ENCODE assay signal across 21 cellular contexts in the genomic region with DNA sequence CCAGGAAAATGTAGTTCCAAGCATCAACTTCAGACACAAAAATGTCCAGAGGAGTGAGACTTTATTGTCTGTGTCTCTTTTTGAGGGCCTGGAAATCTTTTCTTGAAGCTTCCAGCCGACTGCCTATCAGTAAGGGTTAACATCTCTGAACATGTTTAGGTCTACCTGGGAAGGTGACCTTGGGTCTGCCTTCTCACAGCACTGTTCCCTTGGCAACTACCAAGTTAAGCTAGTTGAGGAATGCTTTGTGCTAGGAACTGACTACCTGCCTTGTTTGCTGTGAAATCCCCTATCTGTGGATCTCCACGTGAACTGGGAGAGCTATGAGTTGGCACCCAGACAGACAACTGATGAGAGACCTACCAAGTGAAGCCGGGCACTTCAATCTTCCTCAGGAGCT.
DNase-seq lines count a peak whose midpoint lies in the region; ATAC-seq, FAIRE-seq and TF ChIP-seq lines count a peak whose summit lies in the region.
"Had no signal": no experiment of that assay in that cellular context is flagged by ENCODE, and none has a peak within 500 bp of the region (broad histone marks: within the 10 kb centered on the region; RNA-seq: fewer than 3 reads in every experiment).

No MANE protein-coding gene starts in this region.

- intact Hi-C loops in activated CD4-positive, alpha-beta T cell treated with anti-CD3 and anti-CD28 coated beads for 36 hours (cut with DNase I, micrococcal nuclease) = no loop called here
- intact Hi-C loops in HepG2 (cut with micrococcal nuclease; ENCODE audit: unreplicated experiment) = no loop called here
- intact Hi-C loops in right lobe of liver (cut with DNase I) = no loop called here
- intact Hi-C loops in pancreas (cut with DNase I) = no loop called here

- POLR2A ChIA-PET in activated CD4-positive, alpha-beta T cell treated with anti-CD3 and anti-CD28 coated beads for 36 hours (lab: Charles Lee) = no interaction called here
- POLR2A ChIA-PET in HepG2 (lab: Yijun Ruan, JAX) = no interaction called here

- no peak overlapping the region for H3K9ac ChIP-seq in HepG2 (ENCODE audit: insufficient read depth, low read depth, low read length)
- H3K9ac ChIP-seq: BLaER1 had no signal

- 18% methylated on average over 3 of the region's 3 CpGs for WGBS in HepG2 (ENCODE audit: low lambda C conversion rate)
- WGBS in right lobe of liver (ENCODE audit: insufficient coverage, low coverage, low lambda C conversion rate, missing lambda C conversion rate) = 82% methylated on average over 3 of the region's 3 CpGs
- WGBS in pancreas, 2 donors = 6 to 18% methylated on average over 3 of the region's 3 CpGs

- H3K4me3 ChIP-seq in HepG2 (replicated peaks in 1 of 3; ENCODE audit: insufficient read depth in 1 of 3, low read depth in 2 of 3, low read length in 3 of 3) (no peak overlapping the region), right lobe of liver (no peak overlapping the region), pancreas (no peak overlapping the region)
- H3K4me3 ChIP-seq: A549, BLaER1, GM23338 had no signal

- in situ Hi-C loops in HepG2 (cut with HindIII; ENCODE audit: extremely low pct_ligation_motif_present, low pct_unique_long_range_greater_than_20kb) = no loop called here

- no peak overlapping the region for H3K4me2 ChIP-seq in HepG2 (ENCODE audit: low read depth, low read length)
- H3K4me2 ChIP-seq: A549, BLaER1, GM23338 had no signal

- H3K9me3 ChIP-seq in HepG2 (ENCODE audit: low read length) = no peaks in the 10 kb centered on the region
- H3K9me3 ChIP-seq in right lobe of liver = no peaks in the 10 kb centered on the region
- H3K9me3 ChIP-seq in pancreas = no peaks in the 10 kb centered on the region
- H3K9me3 ChIP-seq: A549, BLaER1 had no signal

- peak; percentile 23 for ATAC-seq in activated CD4-positive, alpha-beta T cell treated with anti-CD3 and anti-CD28 coated beads for 36 hours
- ATAC-seq in HepG2 (peak; percentile 58), right lobe of liver (no peak), pancreas (peak; percentile 22 to 66 (median 48)), GM21423 (IDR thresholded peaks at IDR 0.05; ENCODE audit: unreplicated experiment) (no peak)
- ATAC-seq: A549, GM23338, HCT116 had no signal

- H3K27me3 ChIP-seq in HepG2 (ENCODE audit: control insufficient read depth in 1 of 2, insufficient read depth in 2 of 2, low read length in 2 of 2) = no peaks in the 10 kb centered on the region
- no peaks in the 10 kb centered on the region for H3K27me3 ChIP-seq in right lobe of liver
- no peaks in the 10 kb centered on the region for H3K27me3 ChIP-seq in pancreas
- H3K27me3 ChIP-seq: BLaER1 had no signal

- FAIRE-seq in HepG2 (lab: Jason Lieb, UNC) (no peak), pancreas (lab: Jason Lieb, UNC) (no peak)
- FAIRE-seq: A549, GM12892, GM18507 had no signal

- H3K4me3 Mint-ChIP-seq in activated CD4-positive, alpha-beta T cell treated with anti-CD3 and anti-CD28 coated beads for 36 hours = no peak overlapping the region
- H3K4me3 Mint-ChIP-seq: CD14-positive monocyte; CD4-positive, alpha-beta memory T cell; GM23338; HFFc6 had no signal

- H3K36me3 ChIP-seq in HepG2 (replicated peaks in 1 of 2; ENCODE audit: control insufficient read depth in 1 of 2, insufficient read depth in 2 of 2, low read length in 2 of 2) = no peaks in the 10 kb centered on the region
- no peaks in the 10 kb centered on the region for H3K36me3 ChIP-seq in right lobe of liver
- H3K36me3 ChIP-seq in pancreas = no peaks in the 10 kb centered on the region

- H2AFZ ChIP-seq in HepG2 (ENCODE audit: low read length) = no peak overlapping the region

- no peak for TF ChIP-seq RAD21 in HepG2 (CRISPR knock-in tag; IDR thresholded peaks at IDR 0.05)

- no peaks in the 10 kb centered on the region for H3K36me3 Mint-ChIP-seq in activated CD4-positive, alpha-beta T cell treated with anti-CD3 and anti-CD28 coated beads for 36 hours (ENCODE audit: low read depth)

- TF ChIP-seq POLR2A in HepG2 (IDR thresholded peaks at IDR 0.05; ENCODE audit: insufficient read depth in 1 of 2, low read depth in 2 of 2, low read length in 2 of 2) (no peak), right lobe of liver (IDR thresholded peaks at IDR 0.05) (no peak)

- peaks cover 4% of the 10 kb centered on the region for H3K4me1 Mint-ChIP-seq in activated CD4-positive, alpha-beta T cell treated with anti-CD3 and anti-CD28 coated beads for 36 hours
- H3K4me1 Mint-ChIP-seq: CD4-positive, alpha-beta memory T cell; GM23338 had no signal

- no peaks in the 10 kb centered on the region for H4K20me1 ChIP-seq in HepG2 (ENCODE audit: insufficient read depth, low read length)
- H4K20me1 ChIP-seq: BLaER1 had no signal

- H3K27ac ChIP-seq in HepG2 (ENCODE audit: extremely low read length, insufficient read depth, low read length) (no peak overlapping the region), right lobe of liver (no peak overlapping the region), pancreas (peak overlapping the region in 2 of 4 donors; percentile 20 to 68)
- H3K27ac ChIP-seq: 22Rv1, BLaER1 had no signal

- H3K9me3 Mint-ChIP-seq in activated CD4-positive, alpha-beta T cell treated with anti-CD3 and anti-CD28 coated beads for 36 hours (ENCODE audit: low read depth) = no peaks in the 10 kb centered on the region
- H3K9me3 Mint-ChIP-seq: CD14-positive monocyte; CD4-positive, alpha-beta memory T cell; GM23338; HFFc6 had no signal

- no peak for DNase-seq in activated CD4-positive, alpha-beta T cell treated with anti-CD3 and anti-CD28 coated beads for 36 hours
- no peak for DNase-seq in activated CD4-positive, alpha-beta T cell treated with anti-CD3 and anti-CD28 coated beads for 48 hours
- DNase-seq in HepG2 (ENCODE audit: low spot score) (peak; percentile 41), right lobe of liver (no peak), pancreas (no peak), HT-29 (ENCODE audit: low spot score) (no peak)
- DNase-seq: CD4-positive, alpha-beta memory T cell; DMS153; DMS79; GDM1; H7; HFFc6 had no signal

- no peaks in the 10 kb centered on the region for H3K27me3 Mint-ChIP-seq in activated CD4-positive, alpha-beta T cell treated with anti-CD3 and anti-CD28 coated beads for 36 hours
- H3K27me3 Mint-ChIP-seq: CD4-positive, alpha-beta memory T cell had no signal

- TF ChIP-seq EP300 in HepG2 (IDR thresholded peaks at IDR 0.05; ENCODE audit: low read depth in 2 of 2, low read length in 2 of 2) (no peak; a peak in 1 of 4 replicates), HepG2 (CRISPR knock-in tag; IDR thresholded peaks at IDR 0.05; ENCODE audit: borderline replicate concordance) (no peak)

- BruUV-seq in HepG2 (replicated peaks; lab: Mats Ljungman, UMichigan) = no TSS peak

- H3K4me1 ChIP-seq in HepG2 (ENCODE audit: insufficient read depth, low read length) = peaks cover 17% of the 10 kb centered on the region
- no peaks in the 10 kb centered on the region for H3K4me1 ChIP-seq in right lobe of liver
- H3K4me1 ChIP-seq in pancreas = peaks cover 19 to 30% (median 28%) of the 10 kb centered on the region in 3 donors
- H3K4me1 ChIP-seq: BLaER1 had no signal

- H3K79me2 ChIP-seq in HepG2 (ENCODE audit: insufficient read depth, low read length) = no peaks in the 10 kb centered on the region

- CTCF ChIA-PET in activated CD4-positive, alpha-beta T cell treated with anti-CD3 and anti-CD28 coated beads for 36 hours (lab: Charles Lee) = interaction anchor here (0.9 kb wide), 1 partner anchor 27 kb away, joined by 3 read pairs; no protein-coding TSS in a partner anchor
- CTCF ChIA-PET in HepG2 (lab: Yijun Ruan, JAX; ENCODE audit: low intra/inter-chr PET ratio, low total read pairs) = no interaction called here

- H3K27ac Mint-ChIP-seq in activated CD4-positive, alpha-beta T cell treated with anti-CD3 and anti-CD28 coated beads for 36 hours = no peak overlapping the region
- H3K27ac Mint-ChIP-seq: CD4-positive, alpha-beta memory T cell; GM23338; HFFc6 had no signal

- TF ChIP-seq CTCF in HepG2 (CRISPR knock-in tag; IDR thresholded peaks at IDR 0.05) = no peak
- TF ChIP-seq CTCF in right lobe of liver (IDR thresholded peaks at IDR 0.05) = no peak
- TF ChIP-seq CTCF in pancreas (IDR thresholded peaks at IDR 0.05) = no peak

TF ChIP-seq in HepG2, 621 proteins besides CTCF, POLR2A, EP300 and RAD21 (continues in another document):
- peak; percentile 70 for TF ChIP-seq RFX3 (CRISPR knock-in tag; IDR thresholded peaks at IDR 0.05)
- no peak for TF ChIP-seq PCBP2 (optimal IDR thresholded peaks at IDR 0.05; ENCODE audit: low read depth, low read length, poor library complexity, severe bottlenecking)
- TF ChIP-seq, protein P1, sequence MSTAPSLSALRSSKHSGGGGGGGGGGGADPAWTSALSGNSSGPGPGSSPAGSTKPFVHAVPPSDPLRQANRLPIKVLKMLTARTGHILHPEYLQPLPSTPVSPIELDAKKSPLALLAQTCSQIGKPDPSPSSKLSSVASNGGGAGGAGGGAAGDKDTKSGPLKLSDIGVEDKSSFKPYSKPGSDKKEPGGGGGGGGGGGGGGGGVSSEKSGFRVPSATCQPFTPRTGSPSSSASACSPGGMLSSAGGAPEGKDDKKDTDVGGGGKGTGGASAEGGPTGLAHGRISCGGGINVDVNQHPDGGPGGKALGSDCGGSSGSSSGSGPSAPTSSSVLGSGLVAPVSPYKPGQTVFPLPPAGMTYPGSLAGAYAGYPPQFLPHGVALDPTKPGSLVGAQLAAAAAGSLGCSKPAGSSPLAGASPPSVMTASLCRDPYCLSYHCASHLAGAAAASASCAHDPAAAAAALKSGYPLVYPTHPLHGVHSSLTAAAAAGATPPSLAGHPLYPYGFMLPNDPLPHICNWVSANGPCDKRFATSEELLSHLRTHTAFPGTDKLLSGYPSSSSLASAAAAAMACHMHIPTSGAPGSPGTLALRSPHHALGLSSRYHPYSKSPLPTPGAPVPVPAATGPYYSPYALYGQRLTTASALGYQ (CRISPR knock-in tag; IDR thresholded peaks at IDR 0.05) = no peak
- no peak for TF ChIP-seq AHR (CRISPR knock-in tag; IDR thresholded peaks at IDR 0.05)
- TF ChIP-seq MAF1 (CRISPR knock-in tag; IDR thresholded peaks at IDR 0.05; ENCODE audit: borderline replicate concordance) = no peak
- TF ChIP-seq TEAD3 (CRISPR knock-in tag; optimal IDR thresholded peaks at IDR 0.05; ENCODE audit: borderline replicate concordance) = peak; percentile 7
- TF ChIP-seq SIX4 (CRISPR knock-in tag; IDR thresholded peaks at IDR 0.05) = no peak
- no peak for TF ChIP-seq DPF2 (CRISPR knock-in tag; IDR thresholded peaks at IDR 0.05; ENCODE audit: borderline replicate concordance, low read depth)
- TF ChIP-seq, protein P2, sequence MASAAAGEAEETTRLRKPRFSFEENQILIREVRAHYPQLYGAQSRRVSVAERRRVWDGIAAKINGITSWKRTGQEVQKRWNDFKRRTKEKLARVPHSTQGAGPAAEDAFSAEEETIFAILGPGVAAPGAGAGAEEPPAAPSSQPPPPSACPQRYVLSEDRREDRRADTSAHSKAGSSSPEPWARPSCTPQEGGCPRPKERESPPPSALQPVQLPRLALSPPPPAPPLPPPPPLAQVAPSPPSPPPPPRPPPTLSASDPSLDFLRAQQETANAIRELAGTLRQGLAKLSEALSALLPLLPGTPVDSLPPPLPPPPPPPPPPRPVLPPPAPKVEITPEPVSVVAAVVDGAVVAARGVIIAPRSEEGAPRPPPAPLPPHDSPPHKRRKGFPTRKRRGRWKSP (CRISPR knock-in tag; IDR thresholded peaks at IDR 0.05) = no peak
- no peak for TF ChIP-seq ZNF317 (CRISPR knock-in tag; IDR thresholded peaks at IDR 0.05)
- peak; percentile 72 for TF ChIP-seq ZNF652 (CRISPR knock-in tag; IDR thresholded peaks at IDR 0.05; ENCODE audit: borderline replicate concordance, low read depth)

Comparison
In these comparisons a context has a peak if more than half of its experiments do, and no peak if none do; other contexts are left out.
1. ATAC-seq: peak in activated CD4-positive, alpha-beta T cell treated with anti-CD3 and anti-CD28 coated beads for 36 hours (single experiment), HepG2 (single experiment) and pancreas (4 of 4); none in right lobe of liver (0 of 4) and GM21423 (single experiment).